15 cellular contexts compared by ENCODE assay signal in genomic region chr10:114311496-114312195, GRCh38.
DNase-seq lines count a peak whose midpoint lies in the region; ATAC-seq and TF ChIP-seq lines count a peak whose summit lies in the region.
"Had no signal": no experiment of that assay in that cellular context is flagged by ENCODE, and none has a peak within 500 bp of the region (broad histone marks: within the 10 kb centered on the region; RNA-seq: fewer than 3 reads in every experiment).

No MANE protein-coding gene starts in this region.

- H3K27ac Mint-ChIP-seq in neural progenitor cell: peak overlapping the region; percentile 15
- H3K27ac Mint-ChIP-seq: CD8-positive, alpha-beta T cell; H9 had no signal

- no peak overlapping the region for H2AK5ac ChIP-seq in mesendoderm (ENCODE audit: low read length)

- H3K36me3 ChIP-seq in HEK293 (ENCODE audit: control insufficient read depth in 2 of 2, insufficient read depth in 1 of 2, low read length in 2 of 2) (no peaks in the 10 kb centered on the region), RWPE2 (ENCODE audit: low read depth) (no peaks in the 10 kb centered on the region; the same call in 1 of the 2 replicates), neural progenitor cell (no peaks in the 10 kb centered on the region), spleen (peaks cover 0 to 82% (median 17%) of the 10 kb centered on the region in 6 donors), mesendoderm (ENCODE audit: control insufficient read depth, insufficient read depth, low read length) (no peaks in the 10 kb centered on the region)

- no peaks in the 10 kb centered on the region for H3F3A ChIP-seq in neural progenitor cell (ENCODE audit: low read depth)

- H3K9me3 Mint-ChIP-seq in neural progenitor cell: no peaks in the 10 kb centered on the region
- H3K9me3 Mint-ChIP-seq: CD8-positive, alpha-beta T cell; H9 had no signal

- TF ChIP-seq CTCF in HEK293 (tag by site-specific recombination; IDR thresholded peaks at IDR 0.05) (no peak), RWPE2 (IDR thresholded peaks at IDR 0.05; ENCODE audit: poor library complexity, severe bottlenecking) (no peak), neural progenitor cell (IDR thresholded peaks at IDR 0.05) (no peak), spleen (IDR thresholded peaks at IDR 0.05 in 8 of 11, conservative IDR thresholded peaks at IDR 0.05 in 3 of 11) (no peak)

- ATAC-seq in RWPE2 (ENCODE audit: low read depth): no peak
- ATAC-seq: A549; CD8-positive, alpha-beta T cell had no signal

- peaks cover 3% of the 10 kb centered on the region for H3K27me3 Mint-ChIP-seq in neural progenitor cell (ENCODE audit: insufficient read depth, low read depth)

- H3K4me3 ChIP-seq in HEK293 (ENCODE audit: low read depth, low read length) (no peak overlapping the region), RWPE2 (ENCODE audit: severe bottlenecking) (no peak overlapping the region), neural progenitor cell (no peak overlapping the region), spleen (no peak overlapping the region), mesendoderm (ENCODE audit: low read length) (no peak overlapping the region)
- H3K4me3 ChIP-seq: A549 had no signal

- H4K5ac ChIP-seq in mesendoderm (ENCODE audit: low read length): no peak overlapping the region

- H3K4ac ChIP-seq in mesendoderm (ENCODE audit: low read depth, low read length): no peak overlapping the region

- H3K4me1 Mint-ChIP-seq in neural progenitor cell: peaks cover 62% of the 10 kb centered on the region
- H3K4me1 Mint-ChIP-seq: CD14-positive monocyte, H9 had no signal

- no peak overlapping the region for H2BK5ac ChIP-seq in mesendoderm (ENCODE audit: low read length)

- H3K18ac ChIP-seq in mesendoderm (ENCODE audit: low read length): no peak overlapping the region

- no peak overlapping the region for H2BK15ac ChIP-seq in mesendoderm (replicated peaks; ENCODE audit: low read depth)

- H3K4me2 ChIP-seq in neural progenitor cell: no peak overlapping the region
- no peak overlapping the region for H3K4me2 ChIP-seq in mesendoderm (ENCODE audit: low read length)
- H3K4me2 ChIP-seq: A549 had no signal

- no peaks in the 10 kb centered on the region for H3K4me1 ChIP-seq in HEK293 (ENCODE audit: control insufficient read depth, insufficient read depth, low read length)
- H3K4me1 ChIP-seq in RWPE2 (ENCODE audit: insufficient read depth, poor library complexity, severe bottlenecking): peaks cover 12% of the 10 kb centered on the region
- H3K4me1 ChIP-seq in neural progenitor cell: no peaks in the 10 kb centered on the region
- H3K4me1 ChIP-seq in spleen: peaks cover 0 to 24% (median 3%) of the 10 kb centered on the region in 6 donors
- H3K4me1 ChIP-seq in mesendoderm (ENCODE audit: control insufficient read depth, low read depth, low read length): no peaks in the 10 kb centered on the region

- H3K9me3 ChIP-seq in HEK293 (ENCODE audit: control insufficient read depth, insufficient read depth, low read depth, low read length): no peaks in the 10 kb centered on the region
- H3K9me3 ChIP-seq in RWPE2 (ENCODE audit: severe bottlenecking): no peaks in the 10 kb centered on the region
- H3K9me3 ChIP-seq in neural progenitor cell (ENCODE audit: low read depth): no peaks in the 10 kb centered on the region
- H3K9me3 ChIP-seq in spleen: no peaks in the 10 kb centered on the region
- H3K9me3 ChIP-seq: A549 had no signal

- H3K4me3 Mint-ChIP-seq in neural progenitor cell: no peak overlapping the region
- H3K4me3 Mint-ChIP-seq: CD14-positive monocyte; CD8-positive, alpha-beta T cell; H9 had no signal

- CTCF ChIA-PET in HEK293 (lab: Yijun Ruan, JAX): interaction anchor here (0.8 kb wide), 1 partner anchor 7 kb away, joined by 3 read pairs; no protein-coding TSS in a partner anchor

- DNase-seq in RWPE2 (ENCODE audit: low spot score) (peak; percentile 35), neural progenitor cell (ENCODE audit: low spot score) (no peak), spleen (peak; percentile 55), iPS-NIHi11 (ENCODE audit: low spot score) (no peak), mesendoderm (no peak)
- DNase-seq: CD8-positive, alpha-beta T cell; COR-L47; DMS153; DMS79 treated with DMSO at 0.1 percent for 48 hours; EL; GOT3; H9 had no signal

- no peak overlapping the region for H3K56ac ChIP-seq in mesendoderm (ENCODE audit: low read length)

- H3K27me3 ChIP-seq in RWPE2 (ENCODE audit: insufficient read depth, poor library complexity, severe bottlenecking): no peaks in the 10 kb centered on the region
- no peaks in the 10 kb centered on the region for H3K27me3 ChIP-seq in neural progenitor cell
- H3K27me3 ChIP-seq in spleen (replicated peaks in 1 of 7): no peaks in the 10 kb centered on the region
- H3K27me3 ChIP-seq in mesendoderm (ENCODE audit: insufficient read depth, low read length, poor library complexity): no peaks in the 10 kb centered on the region

- no peak for TF ChIP-seq POLR2A in spleen (IDR thresholded peaks at IDR 0.05)

- H3K23ac ChIP-seq in mesendoderm (ENCODE audit: low read length): no peak overlapping the region

- H2BK120ac ChIP-seq in mesendoderm (ENCODE audit: low read depth, low read length): no peak overlapping the region

- H3K9ac ChIP-seq in neural progenitor cell: no peak overlapping the region
- no peak overlapping the region for H3K9ac ChIP-seq in mesendoderm (ENCODE audit: low read length)

- H3K36me3 Mint-ChIP-seq in neural progenitor cell: peaks cover 9% of the 10 kb centered on the region
- H3K36me3 Mint-ChIP-seq: CD14-positive monocyte; CD8-positive, alpha-beta T cell had no signal

- H4K8ac ChIP-seq in mesendoderm (ENCODE audit: low read depth, low read length): no peak overlapping the region

- no peak overlapping the region for H2AFZ ChIP-seq in neural progenitor cell (replicated peaks)

- no peaks in the 10 kb centered on the region for H4K20me1 ChIP-seq in neural progenitor cell (ENCODE audit: low read depth)

- intact Hi-C loops in spleen (cut with DNase I; ENCODE audit: low total_unique reads): no loop called here

- H3K79me2 ChIP-seq in neural progenitor cell (ENCODE audit: low read depth) (no peaks in the 10 kb centered on the region), mesendoderm (ENCODE audit: control insufficient read depth, insufficient read depth, low read length) (no peaks in the 10 kb centered on the region)

- 77 to 86% (median 81%) methylated on average over 12 to 13 of the region's 13 CpGs for WGBS in spleen, 5 donors
- no CpG with 5 or more reads among the region's 13 CpGs for WGBS in mesendoderm (ENCODE audit: extremely low coverage, insufficient coverage, low lambda C conversion rate)

- no peaks in the 10 kb centered on the region for H3K79me1 ChIP-seq in mesendoderm (ENCODE audit: low read length)

- POLR2A ChIA-PET in HEK293 (lab: Yijun Ruan, JAX): no interaction called here

- H3K27ac ChIP-seq in HEK293 (ENCODE audit: extremely low read depth, low read depth, low read length): no peak overlapping the region
- no peak overlapping the region for H3K27ac ChIP-seq in RWPE2 (ENCODE audit: poor library complexity, severe bottlenecking)
- H3K27ac ChIP-seq in neural progenitor cell: no peak overlapping the region
- H3K27ac ChIP-seq in spleen: peak overlapping the region in 2 of 8 donors; percentile 33 to 55
- no peak overlapping the region for H3K27ac ChIP-seq in mesendoderm (ENCODE audit: low read depth, low read length)
- H3K27ac ChIP-seq: A549 had no signal

TF ChIP-seq in HEK293, 187 proteins besides CTCF, POLR2A, EP300 and RAD21 (continues in another document):
- TF ChIP-seq, protein P1, sequence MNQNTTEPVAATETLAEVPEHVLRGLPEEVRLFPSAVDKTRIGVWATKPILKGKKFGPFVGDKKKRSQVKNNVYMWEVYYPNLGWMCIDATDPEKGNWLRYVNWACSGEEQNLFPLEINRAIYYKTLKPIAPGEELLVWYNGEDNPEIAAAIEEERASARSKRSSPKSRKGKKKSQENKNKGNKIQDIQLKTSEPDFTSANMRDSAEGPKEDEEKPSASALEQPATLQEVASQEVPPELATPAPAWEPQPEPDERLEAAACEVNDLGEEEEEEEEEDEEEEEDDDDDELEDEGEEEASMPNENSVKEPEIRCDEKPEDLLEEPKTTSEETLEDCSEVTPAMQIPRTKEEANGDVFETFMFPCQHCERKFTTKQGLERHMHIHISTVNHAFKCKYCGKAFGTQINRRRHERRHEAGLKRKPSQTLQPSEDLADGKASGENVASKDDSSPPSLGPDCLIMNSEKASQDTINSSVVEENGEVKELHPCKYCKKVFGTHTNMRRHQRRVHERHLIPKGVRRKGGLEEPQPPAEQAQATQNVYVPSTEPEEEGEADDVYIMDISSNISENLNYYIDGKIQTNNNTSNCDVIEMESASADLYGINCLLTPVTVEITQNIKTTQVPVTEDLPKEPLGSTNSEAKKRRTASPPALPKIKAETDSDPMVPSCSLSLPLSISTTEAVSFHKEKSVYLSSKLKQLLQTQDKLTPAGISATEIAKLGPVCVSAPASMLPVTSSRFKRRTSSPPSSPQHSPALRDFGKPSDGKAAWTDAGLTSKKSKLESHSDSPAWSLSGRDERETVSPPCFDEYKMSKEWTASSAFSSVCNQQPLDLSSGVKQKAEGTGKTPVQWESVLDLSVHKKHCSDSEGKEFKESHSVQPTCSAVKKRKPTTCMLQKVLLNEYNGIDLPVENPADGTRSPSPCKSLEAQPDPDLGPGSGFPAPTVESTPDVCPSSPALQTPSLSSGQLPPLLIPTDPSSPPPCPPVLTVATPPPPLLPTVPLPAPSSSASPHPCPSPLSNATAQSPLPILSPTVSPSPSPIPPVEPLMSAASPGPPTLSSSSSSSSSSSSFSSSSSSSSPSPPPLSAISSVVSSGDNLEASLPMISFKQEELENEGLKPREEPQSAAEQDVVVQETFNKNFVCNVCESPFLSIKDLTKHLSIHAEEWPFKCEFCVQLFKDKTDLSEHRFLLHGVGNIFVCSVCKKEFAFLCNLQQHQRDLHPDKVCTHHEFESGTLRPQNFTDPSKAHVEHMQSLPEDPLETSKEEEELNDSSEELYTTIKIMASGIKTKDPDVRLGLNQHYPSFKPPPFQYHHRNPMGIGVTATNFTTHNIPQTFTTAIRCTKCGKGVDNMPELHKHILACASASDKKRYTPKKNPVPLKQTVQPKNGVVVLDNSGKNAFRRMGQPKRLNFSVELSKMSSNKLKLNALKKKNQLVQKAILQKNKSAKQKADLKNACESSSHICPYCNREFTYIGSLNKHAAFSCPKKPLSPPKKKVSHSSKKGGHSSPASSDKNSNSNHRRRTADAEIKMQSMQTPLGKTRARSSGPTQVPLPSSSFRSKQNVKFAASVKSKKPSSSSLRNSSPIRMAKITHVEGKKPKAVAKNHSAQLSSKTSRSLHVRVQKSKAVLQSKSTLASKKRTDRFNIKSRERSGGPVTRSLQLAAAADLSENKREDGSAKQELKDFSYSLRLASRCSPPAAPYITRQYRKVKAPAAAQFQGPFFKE (tag by site-specific recombination; IDR thresholded peaks at IDR 0.05; ENCODE audit: borderline replicate concordance): no peak
- TF ChIP-seq ZNF510 (tag by site-specific recombination; IDR thresholded peaks at IDR 0.05; ENCODE audit: insufficient replicate concordance): no peak
- TF ChIP-seq ZNF610 (tag by site-specific recombination; IDR thresholded peaks at IDR 0.05; ENCODE audit: borderline replicate concordance): no peak
- TF ChIP-seq ZFHX2 (tag by site-specific recombination; conservative IDR thresholded peaks at IDR 0.05): 0 out of 2 replicates have a peak, but pooled peaks have one; percentile 12
- no peak for TF ChIP-seq ZNF548 (tag by site-specific recombination; IDR thresholded peaks at IDR 0.05)
- no peak for TF ChIP-seq ZNF341 (tag by site-specific recombination; IDR thresholded peaks at IDR 0.05; ENCODE audit: low read depth)

Comparison
In these comparisons a context has a peak if more than half of its experiments do, and no peak if none do; other contexts are left out.
1. DNase-seq: peak in RWPE2 (single experiment) and spleen (single experiment); none in neural progenitor cell (single experiment), iPS-NIHi11 (single experiment) and mesendoderm (single experiment).